Comparison of ENCODE assay signal across 24 cellular contexts in the genomic region with DNA sequence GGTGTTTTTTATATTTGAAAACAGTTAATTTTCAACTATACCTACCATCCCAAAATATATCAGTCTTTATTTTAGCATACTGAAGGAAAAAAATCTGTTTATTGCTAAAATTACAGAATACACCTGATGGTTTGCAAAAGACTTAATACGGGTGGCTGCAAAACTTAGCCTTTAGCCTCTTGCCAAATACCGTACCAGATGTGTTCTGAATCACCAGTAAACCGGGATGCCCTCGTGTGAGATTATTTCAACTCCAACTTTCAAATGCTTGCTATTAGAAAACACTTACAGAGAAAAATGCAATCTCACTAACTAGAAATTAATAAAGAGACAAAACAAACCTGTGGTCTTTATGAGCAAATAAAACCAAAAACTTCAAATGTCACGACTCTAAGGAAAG.
"Had no signal": no experiment of that assay in that cellular context is flagged by ENCODE, and none has a peak within 500 bp of the region (broad histone marks: within the 10 kb centered on the region; RNA-seq: fewer than 3 reads in every experiment).

No MANE protein-coding gene starts in this region.

- H3K27ac ChIP-seq: heart right ventricle, left lung, spleen, testis, uterus had no signal

- H3K4me3 ChIP-seq: heart right ventricle, left lung, spleen, testis, uterus had no signal

- DNase-seq: activated CD4-positive, alpha-beta T cell treated with anti-CD3 and anti-CD28 coated beads for 1 hour; activated CD4-positive, alpha-beta T cell treated with anti-CD3 and anti-CD28 coated beads, Interleukin-2, amount 50 U/mL, for 1 hour; activated CD8-positive, alpha-beta T cell treated with anti-CD3 and anti-CD28 coated beads, Interleukin-2, amount 10 ng/mL, durations not matched to agents 7 days and 5 days; activated gamma-delta T cell; activated naive CD4-positive, alpha-beta T cell treated with anti-CD3 and anti-CD28 coated beads, Interleukin-2, amount 50 U/mL, for 16 hours; activated naive CD8-positive, alpha-beta T cell treated with anti-CD3 and anti-CD28 coated beads, Interleukin-2, amount 50 U/mL, for 24 hours; aorta; effector CD8-positive, alpha-beta T cell; heart right ventricle; left lung; natural killer cell; retina; spleen; stimulated activated CD4-positive, alpha-beta T cell treated with anti-CD3 and anti-CD28 coated beads, Interleukin-4, amount 100 ng/mL, for 1 hour; stimulated activated naive CD4-positive, alpha-beta T cell; T-helper 9 cell; testis; trophoblast cell; uterus had no signal

- H3K36me3 Mint-ChIP-seq: natural killer cell had no signal

- H3K4me3 Mint-ChIP-seq: activated CD8-positive, alpha-beta T cell treated with anti-CD3 and anti-CD28 coated beads, Interleukin-2, amount 10 ng/mL, durations not matched to agents 7 days and 5 days; activated naive CD8-positive, alpha-beta T cell treated with anti-CD3 and anti-CD28 coated beads, Interleukin-2, amount 50 U/mL, for 24 hours; activated T-helper 1 cell treated with anti-CD3 and anti-CD28 coated beads, Interleukin-12 subunit alpha, Interleukin-12 subunit beta, Interleukin-2, Interleukin-4 antibody, amounts not matched to agents 30 ng/mL and 10 ng/mL and 1 ng/mL, durations not matched to agents 14 hours and 24 hours and 36 hours; brain; dendritic cell treated with granulocyte-macrophage colony-stimulating factor and Interleukin-4, amounts not matched to agents 40 ng/mL and 50 ng/mL, for 4 days; mesothelial cell of epicardium; natural killer cell had no signal

- H3K27me3 Mint-ChIP-seq: activated naive CD8-positive, alpha-beta T cell treated with anti-CD3 and anti-CD28 coated beads, Interleukin-2, amount 50 U/mL, for 24 hours; brain; dendritic cell treated with granulocyte-macrophage colony-stimulating factor and Interleukin-4, amounts not matched to agents 40 ng/mL and 50 ng/mL, for 4 days; progenitor cell of endocrine pancreas had no signal

- ATAC-seq: activated CD8-positive, alpha-beta T cell treated with anti-CD3 and anti-CD28 coated beads, Interleukin-2, amount 10 ng/mL, durations not matched to agents 7 days and 5 days; activated naive CD8-positive, alpha-beta T cell treated with anti-CD3 and anti-CD28 coated beads, Interleukin-2, amount 50 U/mL, for 24 hours; heart right ventricle; left lung; natural killer cell had no signal

- H3K9me3 ChIP-seq: heart right ventricle, left lung, spleen, testis, uterus had no signal

- H3K27ac Mint-ChIP-seq: activated CD8-positive, alpha-beta T cell treated with anti-CD3 and anti-CD28 coated beads, Interleukin-2, amount 10 ng/mL, durations not matched to agents 7 days and 5 days; activated naive CD8-positive, alpha-beta T cell treated with anti-CD3 and anti-CD28 coated beads, Interleukin-2, amount 50 U/mL, for 24 hours; activated T-helper 1 cell treated with anti-CD3 and anti-CD28 coated beads, Interleukin-12 subunit alpha, Interleukin-12 subunit beta, Interleukin-2, Interleukin-4 antibody, amounts not matched to agents 30 ng/mL and 10 ng/mL and 1 ng/mL, durations not matched to agents 14 hours and 24 hours and 36 hours; brain; dendritic cell treated with granulocyte-macrophage colony-stimulating factor and Interleukin-4, amounts not matched to agents 40 ng/mL and 50 ng/mL, for 4 days; mesothelial cell of epicardium; natural killer cell; progenitor cell of endocrine pancreas had no signal

- H3K9me3 Mint-ChIP-seq: activated naive CD8-positive, alpha-beta T cell treated with anti-CD3 and anti-CD28 coated beads, Interleukin-2, amount 50 U/mL, for 24 hours; activated T-helper 1 cell treated with anti-CD3 and anti-CD28 coated beads, Interleukin-12 subunit alpha, Interleukin-12 subunit beta, Interleukin-2, Interleukin-4 antibody, amounts not matched to agents 30 ng/mL and 10 ng/mL and 1 ng/mL, durations not matched to agents 14 hours and 24 hours and 36 hours; dendritic cell treated with granulocyte-macrophage colony-stimulating factor and Interleukin-4, amounts not matched to agents 40 ng/mL and 50 ng/mL, for 4 days; natural killer cell had no signal

- H3K27me3 ChIP-seq: heart right ventricle, left lung, spleen, testis, uterus had no signal

- H3K36me3 ChIP-seq: heart right ventricle, left lung, spleen, uterus had no signal
